Comparison of ENCODE assay signal across 1 cellular context in genomic region chr22:45009881-45010531, GRCh38.
TF ChIP-seq lines count a peak whose summit lies in the region.

Gene PHF21B (minus strand): TSS chr22:45010005. CDS start chr22:45009549, 456 bp downstream.

TF ChIP-seq in HEK293, 187 proteins besides CTCF, POLR2A, EP300 and RAD21 (continued from another document and continues in another):
- peak; percentile 39; the same call in 1 of the 2 replicates for TF ChIP-seq ZBTB11 (tag by site-specific recombination; conservative IDR thresholded peaks at IDR 0.05; ENCODE audit: low read depth)
- 0 out of 2 replicates have a peak, but pooled peaks have one; percentile 12 for TF ChIP-seq ZNF561 (tag by site-specific recombination; IDR thresholded peaks at IDR 0.05; ENCODE audit: borderline replicate concordance)
- TF ChIP-seq ZNF223 (tag by site-specific recombination; IDR thresholded peaks at IDR 0.05), result no peak
- no peak for TF ChIP-seq MEIS1 (CRISPR knock-in tag; IDR thresholded peaks at IDR 0.05; ENCODE audit: borderline replicate concordance)
- no peak for TF ChIP-seq ZNF843 (tag by site-specific recombination; IDR thresholded peaks at IDR 0.05)
- 0 out of 2 replicates have a peak, but pooled peaks have one; percentile 4 for TF ChIP-seq ZNF654 (tag by site-specific recombination; IDR thresholded peaks at IDR 0.05; ENCODE audit: low read depth)
- no peak for TF ChIP-seq ZNF692 (tag by site-specific recombination; IDR thresholded peaks at IDR 0.05)
- no peak for TF ChIP-seq ZNF645 (tag by site-specific recombination; IDR thresholded peaks at IDR 0.05)
- TF ChIP-seq PRDM10 (tag by site-specific recombination; IDR thresholded peaks at IDR 0.05), result peak; percentile 81
- no peak for TF ChIP-seq ZNF558 (tag by site-specific recombination; IDR thresholded peaks at IDR 0.05)
- no peak; the same call in 1 of the 2 replicates for TF ChIP-seq ZIC2 (tag by site-specific recombination; IDR thresholded peaks at IDR 0.05)
- no peak for TF ChIP-seq GLI2 (tag by site-specific recombination; IDR thresholded peaks at IDR 0.05; ENCODE audit: borderline replicate concordance, low read depth)
- TF ChIP-seq ZNF488 (tag by site-specific recombination; IDR thresholded peaks at IDR 0.05), result no peak
- no peak for TF ChIP-seq ZNF768 (tag by site-specific recombination; IDR thresholded peaks at IDR 0.05)
- TF ChIP-seq ZNF560 (tag by site-specific recombination; IDR thresholded peaks at IDR 0.05; ENCODE audit: borderline replicate concordance), result no peak
- TF ChIP-seq ZNF362 (tag by site-specific recombination; IDR thresholded peaks at IDR 0.05), result no peak
- TF ChIP-seq HOXD13 (CRISPR knock-in tag; IDR thresholded peaks at IDR 0.05; ENCODE audit: borderline replicate concordance), result no peak
- TF ChIP-seq TRIM28 (IDR thresholded peaks at IDR 0.05; ENCODE audit: borderline replicate concordance, low read length), result no peak
- TF ChIP-seq ZSCAN18 (tag by site-specific recombination; IDR thresholded peaks at IDR 0.05), result no peak
- TF ChIP-seq GLIS2 (tag by site-specific recombination; IDR thresholded peaks at IDR 0.05), result peak; percentile 70
- TF ChIP-seq SP3 (tag by site-specific recombination; IDR thresholded peaks at IDR 0.05), result peak; percentile 36; the same call in 1 of the 2 replicates
- TF ChIP-seq ZNF544 (tag by site-specific recombination; IDR thresholded peaks at IDR 0.05), result no peak
- TF ChIP-seq ZFP69B (tag by site-specific recombination; IDR thresholded peaks at IDR 0.05), result no peak
- TF ChIP-seq ZNF214 (tag by site-specific recombination; IDR thresholded peaks at IDR 0.05; ENCODE audit: borderline replicate concordance), result no peak
- TF ChIP-seq GFI1B (tag by site-specific recombination; IDR thresholded peaks at IDR 0.05), result no peak
- TF ChIP-seq ZBTB1 (tag by site-specific recombination; IDR thresholded peaks at IDR 0.05), result no peak
- 0 out of 2 replicates have a peak, but pooled peaks have one; percentile 53 for TF ChIP-seq ZXDB (tag by site-specific recombination; IDR thresholded peaks at IDR 0.05)
- no peak for TF ChIP-seq ZNF518A (tag by site-specific recombination; conservative IDR thresholded peaks at IDR 0.05; ENCODE audit: low read depth)
- TF ChIP-seq ZFP3 (tag by site-specific recombination; IDR thresholded peaks at IDR 0.05; ENCODE audit: low read depth), result no peak
- TF ChIP-seq ZNF747 (tag by site-specific recombination; IDR thresholded peaks at IDR 0.05), result no peak
- TF ChIP-seq ZNF624 (tag by site-specific recombination; IDR thresholded peaks at IDR 0.05), result no peak
- no peak for TF ChIP-seq SALL2 (tag by site-specific recombination; IDR thresholded peaks at IDR 0.05; ENCODE audit: borderline replicate concordance)
- no peak for TF ChIP-seq ZNF10 (tag by site-specific recombination; IDR thresholded peaks at IDR 0.05)
- TF ChIP-seq AEBP2 (tag by site-specific recombination; IDR thresholded peaks at IDR 0.05; ENCODE audit: borderline replicate concordance), result no peak
- TF ChIP-seq ZNF391 (tag by site-specific recombination; IDR thresholded peaks at IDR 0.05; ENCODE audit: borderline replicate concordance, low read depth), result no peak
- no peak for TF ChIP-seq ZNF610 (tag by site-specific recombination; IDR thresholded peaks at IDR 0.05; ENCODE audit: borderline replicate concordance)
- no peak for TF ChIP-seq ZNF184 (tag by site-specific recombination; IDR thresholded peaks at IDR 0.05)
